1 cellular context compared by ENCODE assay signal in the genomic region with DNA sequence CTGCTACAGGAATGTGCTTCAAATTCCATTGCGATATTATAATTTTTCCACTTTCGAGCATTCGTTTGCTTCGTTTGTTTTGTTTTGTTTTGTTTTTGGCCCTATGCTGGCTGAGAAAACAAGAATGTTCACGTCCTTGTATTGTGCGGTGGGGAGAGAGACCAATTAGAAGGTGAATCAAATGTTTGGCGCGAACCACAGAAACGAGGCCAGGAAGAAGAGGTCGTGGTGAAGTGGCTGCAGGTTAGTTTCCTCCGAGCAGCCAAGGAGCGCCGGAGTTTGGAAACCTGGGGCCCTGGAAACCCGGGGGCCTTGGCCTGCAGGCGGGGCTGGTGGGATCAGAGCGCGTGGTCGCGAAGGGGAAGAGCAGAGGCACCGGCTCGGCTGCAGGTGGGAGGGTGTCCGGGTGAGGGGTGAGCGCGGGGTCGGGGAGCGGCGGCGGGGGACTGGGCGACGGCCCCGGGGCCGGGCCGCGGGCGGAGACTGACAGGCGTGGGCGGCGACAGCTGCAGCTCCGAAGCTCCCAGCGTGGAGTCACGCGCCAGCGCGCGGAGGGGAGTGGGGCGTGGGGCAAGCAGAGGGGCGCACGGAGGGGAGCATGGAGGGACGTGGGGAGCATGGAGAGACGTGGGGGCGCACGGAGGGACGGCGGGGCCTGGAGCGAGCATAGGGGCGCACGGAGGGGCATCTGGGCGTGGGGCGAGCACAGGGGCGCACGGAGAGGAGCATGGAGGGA.
TF ChIP-seq lines count a peak whose summit lies in the region.

No MANE protein-coding gene starts in this region.

TF ChIP-seq in WTC11, 78 proteins besides CTCF, POLR2A, EP300 and RAD21 (continued from another document):
- TF ChIP-seq, protein P1, sequence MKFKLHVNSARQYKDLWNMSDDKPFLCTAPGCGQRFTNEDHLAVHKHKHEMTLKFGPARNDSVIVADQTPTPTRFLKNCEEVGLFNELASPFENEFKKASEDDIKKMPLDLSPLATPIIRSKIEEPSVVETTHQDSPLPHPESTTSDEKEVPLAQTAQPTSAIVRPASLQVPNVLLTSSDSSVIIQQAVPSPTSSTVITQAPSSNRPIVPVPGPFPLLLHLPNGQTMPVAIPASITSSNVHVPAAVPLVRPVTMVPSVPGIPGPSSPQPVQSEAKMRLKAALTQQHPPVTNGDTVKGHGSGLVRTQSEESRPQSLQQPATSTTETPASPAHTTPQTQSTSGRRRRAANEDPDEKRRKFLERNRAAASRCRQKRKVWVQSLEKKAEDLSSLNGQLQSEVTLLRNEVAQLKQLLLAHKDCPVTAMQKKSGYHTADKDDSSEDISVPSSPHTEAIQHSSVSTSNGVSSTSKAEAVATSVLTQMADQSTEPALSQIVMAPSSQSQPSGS (CRISPR knock-in tag; IDR thresholded peaks at IDR 0.05; ENCODE audit: borderline replicate concordance, low read depth) = no peak
- TF ChIP-seq GRHL2 (CRISPR knock-in tag; IDR thresholded peaks at IDR 0.05; ENCODE audit: insufficient replicate concordance, severe bottlenecking) = no peak
- TF ChIP-seq, protein P2, sequence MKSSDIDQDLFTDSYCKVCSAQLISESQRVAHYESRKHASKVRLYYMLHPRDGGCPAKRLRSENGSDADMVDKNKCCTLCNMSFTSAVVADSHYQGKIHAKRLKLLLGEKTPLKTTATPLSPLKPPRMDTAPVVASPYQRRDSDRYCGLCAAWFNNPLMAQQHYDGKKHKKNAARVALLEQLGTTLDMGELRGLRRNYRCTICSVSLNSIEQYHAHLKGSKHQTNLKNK (CRISPR knock-in tag; IDR thresholded peaks at IDR 0.05) = no peak
- no peak for TF ChIP-seq ZNF232 (CRISPR knock-in tag; IDR thresholded peaks at IDR 0.05)
- no peak for TF ChIP-seq FOXK1 (CRISPR knock-in tag; IDR thresholded peaks at IDR 0.05)
- TF ChIP-seq, protein P3, sequence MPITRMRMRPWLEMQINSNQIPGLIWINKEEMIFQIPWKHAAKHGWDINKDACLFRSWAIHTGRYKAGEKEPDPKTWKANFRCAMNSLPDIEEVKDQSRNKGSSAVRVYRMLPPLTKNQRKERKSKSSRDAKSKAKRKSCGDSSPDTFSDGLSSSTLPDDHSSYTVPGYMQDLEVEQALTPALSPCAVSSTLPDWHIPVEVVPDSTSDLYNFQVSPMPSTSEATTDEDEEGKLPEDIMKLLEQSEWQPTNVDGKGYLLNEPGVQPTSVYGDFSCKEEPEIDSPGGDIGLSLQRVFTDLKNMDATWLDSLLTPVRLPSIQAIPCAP (CRISPR knock-in tag; IDR thresholded peaks at IDR 0.05) = no peak
- no peak for TF ChIP-seq RORB (CRISPR knock-in tag; IDR thresholded peaks at IDR 0.05)
